Comparison of ENCODE assay signal across 8 cellular contexts in genomic region chr11:46701078-46701654, GRCh38. TPM values are rescaled to one million over a fixed set of nuclear protein-coding genes. Genes with fewer than 3 reads are reported as not detected.
DNase-seq lines count a peak whose midpoint lies in the region; ATAC-seq, FAIRE-seq and TF ChIP-seq lines count a peak whose summit lies in the region.

No MANE protein-coding gene starts in this region.

- H3K9me3 Mint-ChIP-seq in effector memory CD8-positive, alpha-beta T cell, result no peaks in the 10 kb centered on the region

- peaks cover 31% of the 10 kb centered on the region for H3K36me3 Mint-ChIP-seq in effector memory CD8-positive, alpha-beta T cell (ENCODE audit: insufficient read depth)

- peak; percentile 45; the same call in 1 of the 2 replicates for TF ChIP-seq POLR2A in GM12891 (IDR thresholded peaks at IDR 0.05; ENCODE audit: low read depth, low read length)
- TF ChIP-seq POLR2A in ovary (IDR thresholded peaks at IDR 0.05), result no peak

- FAIRE-seq in GM12891 (lab: Jason Lieb, UNC), result no peak

- intact Hi-C loops in ovary (cut with DNase I), result no loop called here

- H3K4me1 ChIP-seq in ovary (ENCODE audit: insufficient read depth), result peaks cover 18% of the 10 kb centered on the region

- H3K4me3 Mint-ChIP-seq in effector memory CD8-positive, alpha-beta T cell, result peak overlapping the region; percentile 96 to 100

- no peak for DNase-seq in GM12891 (ENCODE audit: insufficient read length, low spot score)
- DNase-seq in NAMALWA (ENCODE audit: low spot score), result peak; percentile 15
- DNase-seq in effector memory CD8-positive, alpha-beta T cell, result no peak
- peak in 1 of 5 donors; percentile 48 for DNase-seq in ovary
- no peak for DNase-seq in NK-92 (lab: John Stamatoyannopoulos, UW; ENCODE audit: unreplicated experiment)
- DNase-seq in NCI-H1694 (lab: John Stamatoyannopoulos, UW), result no peak
- no peak for DNase-seq in DMS153 (lab: John Stamatoyannopoulos, UW)

- WGBS in ovary, 3 donors, result 0 to 1% (median 1%) methylated on average over 28 to 29 of the region's 29 CpGs

- peak overlapping the region; percentile 92 for H3K4me3 ChIP-seq in ovary

- no peak for ATAC-seq in effector memory CD8-positive, alpha-beta T cell (replicated peaks)
- no peak for ATAC-seq in GM18861 (IDR thresholded peaks at IDR 0.05; ENCODE audit: unreplicated experiment)

- H3K27me3 Mint-ChIP-seq in effector memory CD8-positive, alpha-beta T cell, result no peaks in the 10 kb centered on the region

- TF ChIP-seq CTCF in ovary (IDR thresholded peaks at IDR 0.05), result no peak

- H3K27ac Mint-ChIP-seq in effector memory CD8-positive, alpha-beta T cell, result peak overlapping the region; percentile 97 to 98

- H3K4me1 Mint-ChIP-seq in effector memory CD8-positive, alpha-beta T cell (ENCODE audit: low read depth in 2 of 2), result peaks cover 41 to 50% of the 10 kb centered on the region in 2 donors

- peak overlapping the region; percentile 61 to 80 for H3K27ac ChIP-seq in ovary

- TF ChIP-seq EP300 in ovary (IDR thresholded peaks at IDR 0.05), result no peak

- H3K36me3 ChIP-seq in ovary, result no peaks in the 10 kb centered on the region

- no peaks in the 10 kb centered on the region for H3K9me3 ChIP-seq in ovary

- H3K27me3 ChIP-seq in ovary, result no peaks in the 10 kb centered on the region

TF ChIP-seq in GM12891, 5 proteins besides CTCF, POLR2A, EP300 and RAD21:
- TF ChIP-seq PAX5 (IDR thresholded peaks at IDR 0.05; ENCODE audit: insufficient read depth, low read length, severe bottlenecking) (no peak), POU2F2 (IDR thresholded peaks at IDR 0.05; ENCODE audit: low read depth, low read length) (no peak), TAF1 (IDR thresholded peaks at IDR 0.05; ENCODE audit: low read depth, low read length) (no peak), POLR2AphosphoS5 (IDR thresholded peaks at IDR 0.05; ENCODE audit: low read depth, low read length) (peak; percentile 46; the same call in 1 of the 2 replicates)

RNA-seq across cellular contexts. Expression of gene ZNF408, which starts 0.3 kb away (rescaled TPM):
- 7.8 TPM for polyA plus RNA-seq in GM12891 (2012; ENCODE audit: low read depth, missing spikeins)
- total RNA-seq in ovary, result 10 to 100 TPM in 1 of 7 donors, 1 to 10 TPM in 6; 4.7 to 11.6 (median 7.8) TPM
- 1 to 10 TPM; 1.4 to 8.0 TPM for polyA plus RNA-seq in ovary

RNA-seq across cellular contexts. Expression of gene ARHGAP1, which starts 0.7 kb away (rescaled TPM):
- 18.2 TPM for polyA plus RNA-seq in GM12891 (2012; ENCODE audit: low read depth, missing spikeins)
- total RNA-seq in ovary, result 10 to 100 TPM; 24.1 to 95.9 (median 74.9) TPM
- 10 to 100 TPM; 36.2 to 50.7 TPM for polyA plus RNA-seq in ovary

RNA-seq across cellular contexts. Expression of gene F2, which starts 17.8 kb away (rescaled TPM):
- polyA plus RNA-seq in GM12891 (2012; ENCODE audit: low read depth, missing spikeins), result not detected
- under 1 TPM in 4 of 7 donors, not detected in 3; 0.12 to 1.00 (median 0.37) TPM for total RNA-seq in ovary
- polyA plus RNA-seq in ovary, result under 1 TPM; 0.10 to 0.30 TPM
